14 cellular contexts compared by ENCODE assay signal in the genomic region with DNA sequence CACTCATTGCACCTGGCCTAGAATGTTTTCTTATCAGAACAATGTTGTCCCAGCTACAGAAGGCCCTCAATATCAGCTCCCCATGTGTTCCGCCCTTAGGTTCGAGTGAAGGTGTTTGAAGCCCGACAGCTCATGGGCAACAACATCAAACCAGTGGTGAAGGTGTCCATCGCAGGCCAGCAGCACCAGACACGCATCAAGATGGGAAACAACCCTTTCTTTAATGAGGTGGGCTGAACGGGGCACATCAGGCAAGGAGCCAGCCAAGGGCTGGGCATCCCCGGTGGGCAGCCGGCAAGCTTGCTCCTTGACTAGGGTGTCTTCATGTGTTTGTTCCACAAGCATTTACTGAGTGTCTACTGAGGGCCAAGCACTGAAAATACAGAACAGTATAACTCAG. TPM values are rescaled to one million over a fixed set of nuclear protein-coding genes. Genes with fewer than 3 reads are reported as not detected.
A peak's percentile ranks its signal among the peaks of the same experiment; 100 is the strongest.
DNase-seq lines count a peak whose midpoint lies in the region; ATAC-seq and TF ChIP-seq lines count a peak whose summit lies in the region.
"Had no signal": no experiment of that assay in that cellular context is flagged by ENCODE, and none has a peak within 500 bp of the region (broad histone marks: within the 10 kb centered on the region; RNA-seq: fewer than 3 reads in every experiment).

No MANE protein-coding gene starts in this region.

- H3K27ac Mint-ChIP-seq in nephron progenitor cell: peak overlapping the region; percentile 52
- H3K27ac Mint-ChIP-seq: B cell; CD4-positive, alpha-beta T cell; CD8-positive, alpha-beta T cell had no signal

- TF ChIP-seq CTCF in nephron progenitor cell (IDR thresholded peaks at IDR 0.05): no peak

- peak; percentile 77 for DNase-seq in mesenteric fat pad (ENCODE audit: low spot score)
- DNase-seq in nephron progenitor cell: no peak
- DNase-seq in sciatic nerve (ENCODE audit: low spot score): peak; percentile 21
- no peak for DNase-seq in Ammon's horn (ENCODE audit: low spot score)
- no peak for DNase-seq in NCI-H345 (lab: John Stamatoyannopoulos, UW)
- DNase-seq: 8988T; ACHN; Caco-2; Calu3; CD4-positive, alpha-beta T cell; CD8-positive, alpha-beta T cell; DMS79 treated with DMSO at 0.1 percent for 48 hours; GF-D8 had no signal

- H3K27me3 Mint-ChIP-seq in nephron progenitor cell (ENCODE audit: low read depth, poor library complexity): peaks cover 6% of the 10 kb centered on the region

- intact Hi-C loops in sciatic nerve (cut with DNase I): no loop called here

- H3K4me3 Mint-ChIP-seq in nephron progenitor cell: no peak overlapping the region
- H3K4me3 Mint-ChIP-seq: B cell; CD4-positive, alpha-beta T cell; CD8-positive, alpha-beta T cell had no signal

- ATAC-seq in sciatic nerve: no peak
- ATAC-seq: CD8-positive, alpha-beta T cell had no signal

- H3K4me1 Mint-ChIP-seq in nephron progenitor cell: peaks cover 12% of the 10 kb centered on the region

- no peaks in the 10 kb centered on the region for H3K9me3 Mint-ChIP-seq in nephron progenitor cell
- H3K9me3 Mint-ChIP-seq: CD4-positive, alpha-beta T cell; CD8-positive, alpha-beta T cell had no signal

- peaks cover 5% of the 10 kb centered on the region for H3K36me3 Mint-ChIP-seq in nephron progenitor cell (ENCODE audit: low read depth)
- H3K36me3 Mint-ChIP-seq: CD8-positive, alpha-beta T cell had no signal

RNA-seq across cellular contexts. Expression of gene FER1L5, which starts 9.2 kb away (rescaled TPM):
- 0.06 TPM for total RNA-seq in mesenteric fat pad
- total RNA-seq in sciatic nerve: 0.71 TPM
- total RNA-seq: B cell; Calu3; CD4-positive, alpha-beta T cell; CD8-positive, alpha-beta T cell had no signal

RNA-seq across cellular contexts. Expression of gene KANSL3, which starts 13.7 kb away (rescaled TPM):
- total RNA-seq in mesenteric fat pad: 37.6 TPM
- 59.9 TPM for total RNA-seq in sciatic nerve

Comparison
In these comparisons a context has a peak if more than half of its experiments do, and no peak if none do; other contexts are left out.
1. DNase-seq: peak in mesenteric fat pad (single experiment) and sciatic nerve (single experiment); none in nephron progenitor cell (single experiment), Ammon's horn (single experiment) and NCI-H345 (single experiment).